ENCODE assay signal across 23 cellular contexts in the genomic region with DNA sequence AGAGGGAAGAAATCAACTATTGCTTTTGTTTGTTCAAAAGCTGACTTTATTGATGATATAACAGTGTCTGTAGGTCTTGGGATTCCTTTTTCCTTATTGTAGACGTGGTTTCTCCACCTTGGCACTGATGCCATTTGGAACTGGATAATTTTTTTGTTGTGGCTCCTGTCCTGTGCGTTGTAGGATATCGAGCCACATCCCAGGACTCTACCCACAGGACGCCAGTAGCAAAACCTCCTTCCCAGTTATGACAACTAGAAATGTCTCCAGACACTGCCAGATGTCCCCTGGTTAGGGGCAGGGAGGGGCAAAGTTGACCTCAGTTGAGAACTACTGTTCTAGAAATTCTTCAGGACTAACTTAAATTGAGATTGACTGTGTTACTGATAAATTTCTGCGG.
"Had no signal": no experiment of that assay in that cellular context is flagged by ENCODE, and none has a peak within 500 bp of the region (broad histone marks: within the 10 kb centered on the region; RNA-seq: fewer than 3 reads in every experiment).

No MANE protein-coding gene starts in this region.

- H3K4me1 ChIP-seq: colonic mucosa, foreskin keratinocyte, uterus had no signal

- H3K36me3 ChIP-seq: colonic mucosa, heart left ventricle, ovary, right atrium auricular region, suprapubic skin, tibial artery, upper lobe of left lung, uterus had no signal

- H3K9me3 Mint-ChIP-seq: endodermal cell; natural killer cell treated with Interleukin-12 subunit alpha and Interleukin-12 subunit beta and Interleukin-15 and Interleukin-18, amount 100 ng/mL, for 72 hours; stimulated activated memory B cell treated with anti-CD40 and anti-IgM and Interleukin-4, amounts not matched to agents 10 μg/mL and 1 μg/mL and 100 μg/mL, for 72 hours had no signal

- H3K27me3 ChIP-seq: colonic mucosa, foreskin keratinocyte, heart left ventricle, ovary, right atrium auricular region, suprapubic skin, tibial artery, upper lobe of left lung, uterus had no signal

- DNase-seq: caudate nucleus; colonic mucosa; dermis blood vessel endothelial cell; effector CD4-positive, alpha-beta T cell; endodermal cell; erythroblast; foreskin keratinocyte; heart left ventricle; hippocampal formation; kidney glomerular epithelial cell; mammary epithelial cell; midbrain; ovary; stimulated activated CD4-positive, alpha-beta T cell treated with anti-CD3 and anti-CD28 coated beads, Interleukin-4, amount 100 ng/mL, for 1 hour; tibial artery; uterus had no signal

- H3K4me2 ChIP-seq: smooth muscle cell had no signal

- H3K36me3 Mint-ChIP-seq: natural killer cell treated with Interleukin-12 subunit alpha and Interleukin-12 subunit beta and Interleukin-15 and Interleukin-18, amount 100 ng/mL, for 72 hours; stimulated activated memory B cell treated with anti-CD40 and anti-IgM and Interleukin-4, amounts not matched to agents 10 μg/mL and 1 μg/mL and 100 μg/mL, for 72 hours had no signal

- H3K4me3 ChIP-seq: colonic mucosa, heart left ventricle, ovary, right atrium auricular region, smooth muscle cell, suprapubic skin, tibial artery, upper lobe of left lung, uterus had no signal

- H3K9me3 ChIP-seq: colonic mucosa, heart left ventricle, ovary, right atrium auricular region, suprapubic skin, tibial artery, upper lobe of left lung, uterus had no signal

- H3K27ac Mint-ChIP-seq: endodermal cell; natural killer cell treated with Interleukin-12 subunit alpha and Interleukin-12 subunit beta and Interleukin-15 and Interleukin-18, amount 100 ng/mL, for 72 hours; stimulated activated memory B cell treated with anti-CD40 and anti-IgM and Interleukin-4, amounts not matched to agents 10 μg/mL and 1 μg/mL and 100 μg/mL, for 72 hours had no signal

- ATAC-seq: foreskin keratinocyte; heart left ventricle; left lobe of liver; natural killer cell treated with Interleukin-12 subunit alpha and Interleukin-12 subunit beta and Interleukin-15 and Interleukin-18, amount 100 ng/mL, for 72 hours; stimulated activated memory B cell treated with anti-CD40 and anti-IgM and Interleukin-4, amounts not matched to agents 10 μg/mL and 1 μg/mL and 100 μg/mL, for 72 hours had no signal

- H3K4me3 Mint-ChIP-seq: endodermal cell; natural killer cell treated with Interleukin-12 subunit alpha and Interleukin-12 subunit beta and Interleukin-15 and Interleukin-18, amount 100 ng/mL, for 72 hours; stimulated activated memory B cell treated with anti-CD40 and anti-IgM and Interleukin-4, amounts not matched to agents 10 μg/mL and 1 μg/mL and 100 μg/mL, for 72 hours had no signal

- H3K27ac ChIP-seq: colonic mucosa, foreskin keratinocyte, heart left ventricle, ovary, right atrium auricular region, suprapubic skin, tibial artery, upper lobe of left lung, uterus had no signal
